ENCODE assay signal across 2 cellular contexts in genomic region chr15:90915808-90916440, GRCh38.
TF ChIP-seq lines count a peak whose summit lies in the region.

No MANE protein-coding gene starts in this region.

TF ChIP-seq in IMR-90, 13 proteins besides CTCF, POLR2A, EP300 and RAD21:
- TF ChIP-seq MXI1 (IDR thresholded peaks at IDR 0.05; ENCODE audit: borderline replicate concordance, low read depth, low read length) (no peak), NFE2L2 (IDR thresholded peaks at IDR 0.05; ENCODE audit: low read depth, low read length) (0 out of 2 replicates have a peak, but pooled peaks have one; percentile 5), SMC3 (IDR thresholded peaks at IDR 0.05; ENCODE audit: low read depth, low read length) (no peak), USF2 (IDR thresholded peaks at IDR 0.05; ENCODE audit: low read depth, low read length) (no peak), RFX5 (IDR thresholded peaks at IDR 0.05; ENCODE audit: low read depth, low read length) (no peak), ELK1 (IDR thresholded peaks at IDR 0.05; ENCODE audit: borderline replicate concordance, low read depth, low read length) (no peak), CHD1 (IDR thresholded peaks at IDR 0.05; ENCODE audit: low read depth, low read length) (no peak), MAZ (IDR thresholded peaks at IDR 0.05; ENCODE audit: borderline replicate concordance, low read depth, low read length) (peak; percentile 18; the same call in 1 of the 2 replicates), MAFK (IDR thresholded peaks at IDR 0.05; ENCODE audit: low read depth, low read length) (no peak), BHLHE40 (IDR thresholded peaks at IDR 0.05; ENCODE audit: low read depth, low read length) (no peak), FOS (IDR thresholded peaks at IDR 0.05; ENCODE audit: low read depth, low read length) (0 out of 2 replicates have a peak, but pooled peaks have one; percentile 26)

TF ChIP-seq in SK-N-SH treated with all-trans-retinoic acid at 6 μM for 48 hours, 23 proteins besides CTCF, POLR2A, EP300 and RAD21:
- no peak for TF ChIP-seq ZNF8 (CRISPR knock-in tag; IDR thresholded peaks at IDR 0.05)
- no peak for TF ChIP-seq SNAI2 (CRISPR knock-in tag; IDR thresholded peaks at IDR 0.05)
- no peak for TF ChIP-seq ZFP3 (CRISPR knock-in tag; IDR thresholded peaks at IDR 0.05)
- TF ChIP-seq ZNF565 (CRISPR knock-in tag; conservative IDR thresholded peaks at IDR 0.05; ENCODE audit: low read depth) = no peak
- TF ChIP-seq RARB (CRISPR knock-in tag; IDR thresholded peaks at IDR 0.05) = no peak
- no peak for TF ChIP-seq CREB5 (CRISPR knock-in tag; IDR thresholded peaks at IDR 0.05; ENCODE audit: low read depth)
- no peak for TF ChIP-seq PPARA (CRISPR knock-in tag; IDR thresholded peaks at IDR 0.05; ENCODE audit: borderline replicate concordance)
- TF ChIP-seq ZFP30 (CRISPR knock-in tag; IDR thresholded peaks at IDR 0.05) = no peak
- no peak for TF ChIP-seq ZC3H10 (CRISPR knock-in tag; IDR thresholded peaks at IDR 0.05)
- no peak for TF ChIP-seq TOX (CRISPR knock-in tag; IDR thresholded peaks at IDR 0.05; ENCODE audit: borderline replicate concordance)
- no peak for TF ChIP-seq TCF4 (CRISPR knock-in tag; IDR thresholded peaks at IDR 0.05; ENCODE audit: borderline replicate concordance)
- TF ChIP-seq BACH2 (CRISPR knock-in tag; IDR thresholded peaks at IDR 0.05; ENCODE audit: borderline replicate concordance) = no peak
- TF ChIP-seq PATZ1 (CRISPR knock-in tag; IDR thresholded peaks at IDR 0.05; ENCODE audit: borderline replicate concordance) = no peak
- no peak for TF ChIP-seq POU6F1 (CRISPR knock-in tag; IDR thresholded peaks at IDR 0.05; ENCODE audit: borderline replicate concordance, low read depth)
- no peak for TF ChIP-seq ISL1 (CRISPR knock-in tag; IDR thresholded peaks at IDR 0.05)
- TF ChIP-seq CSRNP3 (CRISPR knock-in tag; IDR thresholded peaks at IDR 0.05) = no peak
- TF ChIP-seq GLIS3 (CRISPR knock-in tag; IDR thresholded peaks at IDR 0.05) = no peak
